8 cellular contexts compared by ENCODE assay signal in genomic region chr5:151155777-151156731, GRCh38.
DNase-seq lines count a peak whose midpoint lies in the region; ATAC-seq and TF ChIP-seq lines count a peak whose summit lies in the region.

No MANE protein-coding gene starts in this region.

- no peaks in the 10 kb centered on the region for H3K9me3 ChIP-seq in DND-41 (ENCODE audit: insufficient read depth, low read length, severe bottlenecking)

- DNase-seq in DND-41: peak; percentile 62
- DNase-seq in NCI-H1105 (lab: John Stamatoyannopoulos, UW): peak; percentile 1
- peak; percentile 43 for DNase-seq in iPS-NIHi11 (ENCODE audit: low spot score)
- DNase-seq in stimulated activated effector memory CD8-positive, alpha-beta T cell treated with anti-CD3 and anti-CD28 coated beads, Interleukin-12 subunit alpha, Interleukin-12 subunit beta, amount 100 ng/mL, for 72 hours (ENCODE audit: low spot score in 2 of 2): peak in 1 of 2 donors; percentile 61
- no peak for DNase-seq in GM19238 (ENCODE audit: insufficient read length, low spot score)
- DNase-seq in SIG-M5 (lab: John Stamatoyannopoulos, UW): no peak

- peak overlapping the region; percentile 90 for H3K27ac Mint-ChIP-seq in stimulated activated effector memory CD8-positive, alpha-beta T cell treated with anti-CD3 and anti-CD28 coated beads, Interleukin-12 subunit alpha, Interleukin-12 subunit beta, amount 100 ng/mL, for 72 hours

- peaks cover 76% of the 10 kb centered on the region for H3K79me2 ChIP-seq in DND-41 (ENCODE audit: insufficient read depth, low read length)

- H3K4me1 ChIP-seq in DND-41 (ENCODE audit: insufficient read depth, low read length): peaks cover 74% of the 10 kb centered on the region

- ATAC-seq in DND-41 (ENCODE audit: insufficient read depth, low read depth): peak; percentile 54
- ATAC-seq in GM21528 (IDR thresholded peaks at IDR 0.05; ENCODE audit: low FRiP score, unreplicated experiment): peak; percentile 28
- ATAC-seq in stimulated activated effector memory CD8-positive, alpha-beta T cell treated with anti-CD3 and anti-CD28 coated beads, Interleukin-12 subunit alpha, Interleukin-12 subunit beta, amount 100 ng/mL, for 72 hours: no peak

- no peak overlapping the region for H2AFZ ChIP-seq in DND-41 (ENCODE audit: low read depth, low read length)

- peak; percentile 2 for TF ChIP-seq CTCF in DND-41 (IDR thresholded peaks at IDR 0.05; ENCODE audit: borderline replicate concordance, extremely low read depth, low read length, poor library complexity, severe bottlenecking)

- peaks cover 11% of the 10 kb centered on the region for H4K20me1 ChIP-seq in DND-41 (ENCODE audit: insufficient read depth, low read length)

- no peaks in the 10 kb centered on the region for H3K9me3 Mint-ChIP-seq in stimulated activated effector memory CD8-positive, alpha-beta T cell treated with anti-CD3 and anti-CD28 coated beads, Interleukin-12 subunit alpha, Interleukin-12 subunit beta, amount 100 ng/mL, for 72 hours

- H3K4me2 ChIP-seq in DND-41 (ENCODE audit: insufficient read depth, low read length): peak overlapping the region; percentile 88

- H3K27ac ChIP-seq in DND-41 (ENCODE audit: low read length) (peak overlapping the region; percentile 87), angular gyrus (ENCODE audit: low read depth, low read length) (peak overlapping the region; percentile 83)

- peaks cover 59% of the 10 kb centered on the region for H3K36me3 Mint-ChIP-seq in stimulated activated effector memory CD8-positive, alpha-beta T cell treated with anti-CD3 and anti-CD28 coated beads, Interleukin-12 subunit alpha, Interleukin-12 subunit beta, amount 100 ng/mL, for 72 hours

- peak overlapping the region; percentile 72 to 85; a peak in 3 of 4 replicates for H3K4me3 ChIP-seq in DND-41 (ENCODE audit: low read depth in 1 of 2, low read length in 2 of 2)

- H3K4me3 Mint-ChIP-seq in stimulated activated effector memory CD8-positive, alpha-beta T cell treated with anti-CD3 and anti-CD28 coated beads, Interleukin-12 subunit alpha, Interleukin-12 subunit beta, amount 100 ng/mL, for 72 hours: peak overlapping the region; percentile 96

- peaks cover 5% of the 10 kb centered on the region; the same call in 1 of the 2 replicates for H3K36me3 ChIP-seq in DND-41 (ENCODE audit: insufficient read depth, low read length)

- peak overlapping the region; percentile 87 for H3K9ac ChIP-seq in DND-41 (ENCODE audit: low read depth, low read length)

- H3K27me3 ChIP-seq in DND-41 (ENCODE audit: insufficient read depth, low read length, poor library complexity): no peaks in the 10 kb centered on the region

- peaks cover 76% of the 10 kb centered on the region for H3K4me1 Mint-ChIP-seq in stimulated activated effector memory CD8-positive, alpha-beta T cell treated with anti-CD3 and anti-CD28 coated beads, Interleukin-12 subunit alpha, Interleukin-12 subunit beta, amount 100 ng/mL, for 72 hours

Comparison
In these comparisons a context has a peak if more than half of its experiments do, and no peak if none do; other contexts are left out.
1. DNase-seq: peak in DND-41 (single experiment), NCI-H1105 (single experiment) and iPS-NIHi11 (single experiment); none in GM19238 (single experiment) and SIG-M5 (single experiment).